1 cellular context compared by ENCODE assay signal in the genomic region with DNA sequence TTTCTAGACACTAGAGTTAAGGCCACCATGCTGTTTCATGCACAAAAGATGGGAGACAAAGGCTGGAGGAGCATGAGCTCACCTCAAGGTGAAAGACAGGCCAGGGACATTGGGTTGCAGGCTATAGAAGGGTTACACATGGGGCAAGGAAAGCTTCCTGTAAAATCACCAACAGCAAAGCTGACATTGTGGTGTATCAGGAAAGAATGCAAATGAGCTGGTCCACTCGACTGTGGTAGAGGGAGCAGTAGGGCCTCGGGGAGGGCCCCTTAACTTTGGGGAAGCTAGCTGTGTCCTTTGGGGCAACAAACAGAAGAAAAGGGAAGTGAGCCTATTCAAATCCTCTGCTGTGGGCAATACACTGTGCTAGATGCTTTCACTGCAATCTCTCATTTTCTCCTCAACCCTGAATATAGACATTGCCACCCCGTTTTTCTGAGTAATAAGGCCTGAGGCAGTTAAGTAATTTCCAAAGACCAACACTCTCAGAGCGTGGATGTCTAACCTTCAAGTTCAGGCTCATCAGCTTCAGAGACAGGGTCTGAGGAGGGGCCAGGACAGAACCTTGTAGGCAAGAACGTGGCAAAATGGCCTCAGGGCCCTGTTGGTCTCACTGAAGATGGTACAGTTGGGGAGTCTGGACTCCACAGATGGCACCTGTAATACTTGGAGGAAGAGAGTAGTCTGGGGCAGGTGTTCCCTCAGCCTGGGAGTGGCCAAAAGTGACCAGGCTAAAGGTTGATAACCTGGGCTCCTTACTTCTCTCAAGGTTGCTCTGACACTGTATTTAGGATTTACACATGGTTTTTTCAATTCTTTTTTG.
TF ChIP-seq lines count a peak whose summit lies in the region.

No MANE protein-coding gene starts in this region.

TF ChIP-seq in GM12878, 131 proteins besides CTCF, POLR2A, EP300 and RAD21 (continued from another document and continues in another):
- TF ChIP-seq SIN3A (IDR thresholded peaks at IDR 0.05; ENCODE audit: low read depth, low read length) (no peak), SREBF2 (IDR thresholded peaks at IDR 0.05; ENCODE audit: low read length) (no peak), HCFC1 (IDR thresholded peaks at IDR 0.05; ENCODE audit: low read length) (no peak), SMAD1 (IDR thresholded peaks at IDR 0.05; ENCODE audit: low read depth, partially characterized antibody) (no peak), MTA3 (IDR thresholded peaks at IDR 0.05; ENCODE audit: borderline replicate concordance, low read length) (peak; percentile 69; the same call in 1 of the 2 replicates), ZZZ3 (IDR thresholded peaks at IDR 0.05; ENCODE audit: control insufficient read depth, insufficient read length, low read depth) (no peak), NKRF (conservative IDR thresholded peaks at IDR 0.05) (no peak), IRF3 (IDR thresholded peaks at IDR 0.05) (no peak), KLF5 (IDR thresholded peaks at IDR 0.05; ENCODE audit: partially characterized antibody) (no peak), CHD1 (IDR thresholded peaks at IDR 0.05; ENCODE audit: low read depth, low read length) (0 out of 2 replicates have a peak, but pooled peaks have one; percentile 29), MEF2A (IDR thresholded peaks at IDR 0.05; ENCODE audit: insufficient read depth, low read depth, low read length) (peak; percentile 77), NFXL1 (IDR thresholded peaks at IDR 0.05; ENCODE audit: borderline replicate concordance) (no peak), LARP7 (IDR thresholded peaks at IDR 0.05) (no peak), ZNF274 (IDR thresholded peaks at IDR 0.05; ENCODE audit: insufficient read depth, insufficient read length) (no peak), CBX3 (IDR thresholded peaks at IDR 0.05; ENCODE audit: borderline replicate concordance, low read depth) (no peak), IRF5 (IDR thresholded peaks at IDR 0.05; ENCODE audit: borderline replicate concordance) (no peak), KAT2A (conservative IDR thresholded peaks at IDR 0.05; ENCODE audit: control insufficient read depth, low read depth, low read length) (no peak), ZNF592 (IDR thresholded peaks at IDR 0.05) (no peak), TBL1XR1 (IDR thresholded peaks at IDR 0.05; ENCODE audit: low read depth, low read length) (peak; percentile 83), GABPA (IDR thresholded peaks at IDR 0.05; ENCODE audit: low read depth) (no peak), ATF2 (IDR thresholded peaks at IDR 0.05; ENCODE audit: low read length) (peak; percentile 80), SP1 (IDR thresholded peaks at IDR 0.05; ENCODE audit: low read depth, low read length) (peak; percentile 64), RCOR1 (conservative IDR thresholded peaks at IDR 0.05; ENCODE audit: low read depth, low read length) (0 out of 2 replicates have a peak, but pooled peaks have one; percentile 86), ETV6 (conservative IDR thresholded peaks at IDR 0.05 in 1 of 2, IDR thresholded peaks at IDR 0.05 in 1 of 2; ENCODE audit: borderline replicate concordance in 1 of 2, low read depth in 1 of 2) (peak in 1 of 2 experiments; percentile 75; a peak in 1 of 4 replicates), ZNF217 (IDR thresholded peaks at IDR 0.05) (no peak), STAT1 (conservative IDR thresholded peaks at IDR 0.05) (no peak), IKZF1 (conservative IDR thresholded peaks at IDR 0.05) (peak; percentile 93), PAX5 (IDR thresholded peaks at IDR 0.05; ENCODE audit: borderline replicate concordance, low read depth, low read length) (peak; percentile 86; the same call in 1 of the 2 replicates), NFYA (IDR thresholded peaks at IDR 0.05; ENCODE audit: borderline replicate concordance, low read depth, low read length) (no peak)
- TF ChIP-seq, protein P1, sequence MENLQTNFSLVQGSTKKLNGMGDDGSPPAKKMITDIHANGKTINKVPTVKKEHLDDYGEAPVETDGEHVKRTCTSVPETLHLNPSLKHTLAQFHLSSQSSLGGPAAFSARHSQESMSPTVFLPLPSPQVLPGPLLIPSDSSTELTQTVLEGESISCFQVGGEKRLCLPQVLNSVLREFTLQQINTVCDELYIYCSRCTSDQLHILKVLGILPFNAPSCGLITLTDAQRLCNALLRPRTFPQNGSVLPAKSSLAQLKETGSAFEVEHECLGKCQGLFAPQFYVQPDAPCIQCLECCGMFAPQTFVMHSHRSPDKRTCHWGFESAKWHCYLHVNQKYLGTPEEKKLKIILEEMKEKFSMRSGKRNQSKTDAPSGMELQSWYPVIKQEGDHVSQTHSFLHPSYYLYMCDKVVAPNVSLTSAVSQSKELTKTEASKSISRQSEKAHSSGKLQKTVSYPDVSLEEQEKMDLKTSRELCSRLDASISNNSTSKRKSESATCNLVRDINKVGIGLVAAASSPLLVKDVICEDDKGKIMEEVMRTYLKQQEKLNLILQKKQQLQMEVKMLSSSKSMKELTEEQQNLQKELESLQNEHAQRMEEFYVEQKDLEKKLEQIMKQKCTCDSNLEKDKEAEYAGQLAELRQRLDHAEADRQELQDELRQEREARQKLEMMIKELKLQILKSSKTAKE (IDR thresholded peaks at IDR 0.05; ENCODE audit: low read depth, poor library complexity, severe bottlenecking), result peak; percentile 81
- TF ChIP-seq, protein P2, sequence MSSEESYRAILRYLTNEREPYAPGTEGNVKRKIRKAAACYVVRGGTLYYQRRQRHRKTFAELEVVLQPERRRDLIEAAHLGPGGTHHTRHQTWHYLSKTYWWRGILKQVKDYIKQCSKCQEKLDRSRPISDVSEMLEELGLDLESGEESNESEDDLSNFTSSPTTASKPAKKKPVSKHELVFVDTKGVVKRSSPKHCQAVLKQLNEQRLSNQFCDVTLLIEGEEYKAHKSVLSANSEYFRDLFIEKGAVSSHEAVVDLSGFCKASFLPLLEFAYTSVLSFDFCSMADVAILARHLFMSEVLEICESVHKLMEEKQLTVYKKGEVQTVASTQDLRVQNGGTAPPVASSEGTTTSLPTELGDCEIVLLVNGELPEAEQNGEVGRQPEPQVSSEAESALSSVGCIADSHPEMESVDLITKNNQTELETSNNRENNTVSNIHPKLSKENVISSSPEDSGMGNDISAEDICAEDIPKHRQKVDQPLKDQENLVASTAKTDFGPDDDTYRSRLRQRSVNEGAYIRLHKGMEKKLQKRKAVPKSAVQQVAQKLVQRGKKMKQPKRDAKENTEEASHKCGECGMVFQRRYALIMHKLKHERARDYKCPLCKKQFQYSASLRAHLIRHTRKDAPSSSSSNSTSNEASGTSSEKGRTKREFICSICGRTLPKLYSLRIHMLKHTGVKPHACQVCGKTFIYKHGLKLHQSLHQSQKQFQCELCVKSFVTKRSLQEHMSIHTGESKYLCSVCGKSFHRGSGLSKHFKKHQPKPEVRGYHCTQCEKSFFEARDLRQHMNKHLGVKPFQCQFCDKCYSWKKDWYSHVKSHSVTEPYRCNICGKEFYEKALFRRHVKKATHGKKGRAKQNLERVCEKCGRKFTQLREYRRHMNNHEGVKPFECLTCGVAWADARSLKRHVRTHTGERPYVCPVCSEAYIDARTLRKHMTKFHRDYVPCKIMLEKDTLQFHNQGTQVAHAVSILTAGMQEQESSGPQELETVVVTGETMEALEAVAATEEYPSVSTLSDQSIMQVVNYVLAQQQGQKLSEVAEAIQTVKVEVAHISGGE (CRISPR knock-in tag; IDR thresholded peaks at IDR 0.05), result no peak
- TF ChIP-seq, protein P3, sequence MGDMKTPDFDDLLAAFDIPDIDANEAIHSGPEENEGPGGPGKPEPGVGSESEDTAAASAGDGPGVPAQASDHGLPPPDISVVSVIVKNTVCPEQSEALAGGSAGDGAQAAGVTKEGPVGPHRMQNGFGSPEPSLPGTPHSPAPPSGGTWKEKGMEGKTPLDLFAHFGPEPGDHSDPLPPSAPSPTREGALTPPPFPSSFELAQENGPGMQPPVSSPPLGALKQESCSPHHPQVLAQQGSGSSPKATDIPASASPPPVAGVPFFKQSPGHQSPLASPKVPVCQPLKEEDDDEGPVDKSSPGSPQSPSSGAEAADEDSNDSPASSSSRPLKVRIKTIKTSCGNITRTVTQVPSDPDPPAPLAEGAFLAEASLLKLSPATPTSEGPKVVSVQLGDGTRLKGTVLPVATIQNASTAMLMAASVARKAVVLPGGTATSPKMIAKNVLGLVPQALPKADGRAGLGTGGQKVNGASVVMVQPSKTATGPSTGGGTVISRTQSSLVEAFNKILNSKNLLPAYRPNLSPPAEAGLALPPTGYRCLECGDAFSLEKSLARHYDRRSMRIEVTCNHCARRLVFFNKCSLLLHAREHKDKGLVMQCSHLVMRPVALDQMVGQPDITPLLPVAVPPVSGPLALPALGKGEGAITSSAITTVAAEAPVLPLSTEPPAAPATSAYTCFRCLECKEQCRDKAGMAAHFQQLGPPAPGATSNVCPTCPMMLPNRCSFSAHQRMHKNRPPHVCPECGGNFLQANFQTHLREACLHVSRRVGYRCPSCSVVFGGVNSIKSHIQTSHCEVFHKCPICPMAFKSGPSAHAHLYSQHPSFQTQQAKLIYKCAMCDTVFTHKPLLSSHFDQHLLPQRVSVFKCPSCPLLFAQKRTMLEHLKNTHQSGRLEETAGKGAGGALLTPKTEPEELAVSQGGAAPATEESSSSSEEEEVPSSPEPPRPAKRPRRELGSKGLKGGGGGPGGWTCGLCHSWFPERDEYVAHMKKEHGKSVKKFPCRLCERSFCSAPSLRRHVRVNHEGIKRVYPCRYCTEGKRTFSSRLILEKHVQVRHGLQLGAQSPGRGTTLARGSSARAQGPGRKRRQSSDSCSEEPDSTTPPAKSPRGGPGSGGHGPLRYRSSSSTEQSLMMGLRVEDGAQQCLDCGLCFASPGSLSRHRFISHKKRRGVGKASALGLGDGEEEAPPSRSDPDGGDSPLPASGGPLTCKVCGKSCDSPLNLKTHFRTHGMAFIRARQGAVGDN (IDR thresholded peaks at IDR 0.05), result no peak
